Comparison of ENCODE assay signal across 9 cellular contexts in the genomic region with DNA sequence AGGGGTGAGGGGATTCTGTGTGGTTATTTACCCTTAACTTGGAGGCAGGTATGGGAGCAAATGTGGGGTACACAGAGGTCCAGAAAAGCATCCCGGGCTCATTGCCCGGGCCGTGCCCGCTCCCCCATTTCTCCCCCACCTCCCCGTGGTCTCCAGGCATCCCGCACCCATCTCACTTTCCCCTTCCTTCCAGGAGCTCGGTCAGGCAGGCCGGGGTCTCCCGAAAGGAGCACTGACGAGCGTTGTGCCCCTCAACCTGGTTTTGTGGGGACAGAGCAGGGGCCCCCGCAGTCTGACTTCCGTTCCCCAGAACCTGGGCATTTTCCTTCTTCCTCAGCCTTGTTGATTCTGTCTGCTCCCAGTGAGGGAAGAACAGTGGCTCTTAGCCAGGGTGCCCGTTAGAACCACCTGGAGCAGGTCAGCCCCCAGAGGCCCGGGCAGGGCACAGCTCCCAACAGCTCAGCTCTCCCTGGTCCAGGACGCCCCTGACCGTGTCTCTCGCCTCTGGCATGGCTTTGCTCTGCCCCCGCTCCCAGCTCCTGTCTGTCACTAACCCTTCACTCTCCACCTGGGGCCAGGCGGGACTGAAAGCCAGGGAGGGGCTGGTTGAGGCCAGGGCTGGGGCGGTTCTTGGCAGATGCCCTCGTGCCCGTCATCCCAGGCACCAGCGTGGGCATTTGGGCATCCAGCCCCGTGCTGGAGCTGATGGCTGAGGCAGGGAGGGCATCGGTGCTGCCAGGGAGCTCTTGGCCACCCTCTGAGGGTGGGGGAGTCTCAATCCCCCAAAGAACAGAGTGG. TPM values are rescaled to one million over a fixed set of nuclear protein-coding genes. Genes with fewer than 3 reads are reported as not detected.
A peak's percentile ranks its signal among the peaks of the same experiment; 100 is the strongest.
DNase-seq lines count a peak whose midpoint lies in the region; ATAC-seq, FAIRE-seq and TF ChIP-seq lines count a peak whose summit lies in the region.
"Had no signal": no experiment of that assay in that cellular context is flagged by ENCODE, and none has a peak within 500 bp of the region (broad histone marks: within the 10 kb centered on the region; RNA-seq: fewer than 3 reads in every experiment).

No MANE protein-coding gene starts in this region.

- intact Hi-C loops in HepG2 (cut with micrococcal nuclease; ENCODE audit: unreplicated experiment) = no loop called here
- intact Hi-C loops in Caco-2 (cut with micrococcal nuclease; ENCODE audit: unreplicated experiment) = no loop called here

- H3K4me1 Mint-ChIP-seq in central memory CD8-positive, alpha-beta T cell = peaks cover 21% of the 10 kb centered on the region
- no peaks in the 10 kb centered on the region for H3K4me1 Mint-ChIP-seq in Caco-2 (ENCODE audit: low read depth, unreplicated experiment)

- BruUV-seq in HepG2 (replicated peaks; lab: Mats Ljungman, UMichigan) (no TSS peak), Caco-2 (replicated peaks; lab: Mats Ljungman, UMichigan) (no TSS peak)

- no peak overlapping the region for H3K4me2 ChIP-seq in HepG2 (ENCODE audit: low read depth, low read length)

- H3K27ac ChIP-seq in Peyer's patch = peak overlapping the region in 3 of 4 donors; percentile 79 to 99 (median 90)
- no peak overlapping the region for H3K27ac ChIP-seq in HepG2 (ENCODE audit: extremely low read length, insufficient read depth, low read length)
- peak overlapping the region; percentile 37 for H3K27ac ChIP-seq in subcutaneous abdominal adipose tissue (ENCODE audit: low read depth, low read length)

- no peak overlapping the region for H3K4me3 Mint-ChIP-seq in central memory CD8-positive, alpha-beta T cell
- H3K4me3 Mint-ChIP-seq in Caco-2 (ENCODE audit: unreplicated experiment) = no peak overlapping the region

- TF ChIP-seq RAD21 in HepG2 (CRISPR knock-in tag; IDR thresholded peaks at IDR 0.05) = no peak

- ATAC-seq in central memory CD8-positive, alpha-beta T cell (replicated peaks; ENCODE audit: extremely low read depth, poor library complexity, severe bottlenecking) = no peak
- ATAC-seq in HepG2 = no peak

- no peak for FAIRE-seq in HepG2 (lab: Jason Lieb, UNC)

- H3K27ac Mint-ChIP-seq in central memory CD8-positive, alpha-beta T cell (ENCODE audit: low read depth) = peak overlapping the region; percentile 73
- no peak overlapping the region for H3K27ac Mint-ChIP-seq in Caco-2 (ENCODE audit: unreplicated experiment)

- peaks cover 10% of the 10 kb centered on the region for H3K36me3 Mint-ChIP-seq in central memory CD8-positive, alpha-beta T cell (ENCODE audit: insufficient read depth)
- peaks cover 33% of the 10 kb centered on the region for H3K36me3 Mint-ChIP-seq in Caco-2 (ENCODE audit: insufficient read depth, unreplicated experiment)

- H3K27me3 Mint-ChIP-seq in central memory CD8-positive, alpha-beta T cell = no peaks in the 10 kb centered on the region
- no peaks in the 10 kb centered on the region for H3K27me3 Mint-ChIP-seq in Caco-2 (ENCODE audit: insufficient read depth, unreplicated experiment)
- H3K27me3 Mint-ChIP-seq: naive B cell had no signal

- H3K9me3 ChIP-seq in Peyer's patch (no peaks in the 10 kb centered on the region), HepG2 (ENCODE audit: low read length) (no peaks in the 10 kb centered on the region), subcutaneous abdominal adipose tissue (ENCODE audit: control insufficient read depth in 5 of 5, low read length in 5 of 5) (no peaks in the 10 kb centered on the region), Caco-2 (no peaks in the 10 kb centered on the region)

- H3K9ac ChIP-seq in HepG2 (ENCODE audit: insufficient read depth, low read depth, low read length) (no peak overlapping the region), subcutaneous abdominal adipose tissue (ENCODE audit: low read length in 5 of 5) (peak overlapping the region in 2 of 5 donors; percentile 5 to 72)

- H3K36me3 ChIP-seq in Peyer's patch (peaks cover 0 to 50% (median 0%) of the 10 kb centered on the region in 3 donors), HepG2 (replicated peaks in 1 of 2; ENCODE audit: control insufficient read depth in 1 of 2, insufficient read depth in 2 of 2, low read length in 2 of 2) (peaks cover 24 to 66% of the 10 kb centered on the region in 2 experiments; a peak in 4 of 5 replicates), subcutaneous abdominal adipose tissue (ENCODE audit: control insufficient read depth in 5 of 5, insufficient read depth in 5 of 5, low read length in 5 of 5) (peaks cover 0 to 77% (median 58%) of the 10 kb centered on the region in 5 donors), Caco-2 (ENCODE audit: control insufficient read depth, insufficient read depth, low read length) (peaks cover 7% of the 10 kb centered on the region)

- TF ChIP-seq EP300 in HepG2 (IDR thresholded peaks at IDR 0.05; ENCODE audit: low read depth in 2 of 2, low read length in 2 of 2) = no peak
- TF ChIP-seq EP300 in HepG2 (CRISPR knock-in tag; IDR thresholded peaks at IDR 0.05; ENCODE audit: borderline replicate concordance) = no peak

- TF ChIP-seq POLR2A in Peyer's patch (IDR thresholded peaks at IDR 0.05) (no peak), HepG2 (IDR thresholded peaks at IDR 0.05; ENCODE audit: insufficient read depth in 1 of 2, low read depth in 2 of 2, low read length in 2 of 2) (no peak)

- H4K20me1 ChIP-seq in HepG2 (ENCODE audit: insufficient read depth, low read length) = no peaks in the 10 kb centered on the region

- H3K27me3 ChIP-seq in Peyer's patch (no peaks in the 10 kb centered on the region), HepG2 (ENCODE audit: control insufficient read depth in 1 of 2, insufficient read depth in 2 of 2, low read length in 2 of 2) (no peaks in the 10 kb centered on the region), subcutaneous abdominal adipose tissue (ENCODE audit: control insufficient read depth in 5 of 5, insufficient read depth in 4 of 5, low read length in 5 of 5) (no peaks in the 10 kb centered on the region), Caco-2 (replicated peaks; ENCODE audit: control insufficient read depth, insufficient read depth, low read length) (no peaks in the 10 kb centered on the region)

- peaks cover 3% of the 10 kb centered on the region for H3K79me2 ChIP-seq in HepG2 (ENCODE audit: insufficient read depth, low read length)

- no peak overlapping the region for H2AFZ ChIP-seq in HepG2 (ENCODE audit: low read length)

- 96% methylated on average over 23 of the region's 26 CpGs for WGBS in HepG2 (ENCODE audit: low lambda C conversion rate)

- TF ChIP-seq CTCF in Peyer's patch (IDR thresholded peaks at IDR 0.05) (no peak), HepG2 (CRISPR knock-in tag; IDR thresholded peaks at IDR 0.05) (no peak), Caco-2 (IDR thresholded peaks at IDR 0.05; ENCODE audit: insufficient read depth in 1 of 2, low read depth in 1 of 2, low read length in 1 of 2, severe bottlenecking in 1 of 2, unreplicated experiment in 1 of 2) (no peak)

- no peaks in the 10 kb centered on the region for H3K9me3 Mint-ChIP-seq in central memory CD8-positive, alpha-beta T cell
- no peaks in the 10 kb centered on the region for H3K9me3 Mint-ChIP-seq in Caco-2 (ENCODE audit: unreplicated experiment)
- H3K9me3 Mint-ChIP-seq: naive B cell had no signal

- H3K4me1 ChIP-seq in Peyer's patch (peaks cover 5 to 32% (median 10%) of the 10 kb centered on the region in 4 donors), HepG2 (ENCODE audit: insufficient read depth, low read length) (peaks cover 29% of the 10 kb centered on the region), subcutaneous abdominal adipose tissue (ENCODE audit: control insufficient read depth in 5 of 5, insufficient read depth in 5 of 5, low read length in 5 of 5) (peaks cover 0 to 27% (median 4%) of the 10 kb centered on the region in 5 donors), Caco-2 (no peaks in the 10 kb centered on the region)

- peak in 1 of 3 donors; percentile 53 for DNase-seq in Peyer's patch
- no peak for DNase-seq in central memory CD8-positive, alpha-beta T cell (ENCODE audit: low spot score in 2 of 2)
- DNase-seq in HepG2 (ENCODE audit: low spot score) = no peak
- no peak for DNase-seq in Caco-2
- DNase-seq in NCI-H187 treated with DMSO at 0.1 percent for 48 hours (lab: John Stamatoyannopoulos, UW) = no peak
- no peak for DNase-seq in NCI-H748 treated with DMSO at 0.1 percent for 48 hours (lab: John Stamatoyannopoulos, UW)
- DNase-seq: naive B cell, NCI-H510A had no signal

- CTCF ChIA-PET in HepG2 (lab: Yijun Ruan, JAX; ENCODE audit: low intra/inter-chr PET ratio, low total read pairs) (no interaction called here), Caco-2 (lab: Charles Lee) (interaction anchor here (0.6 kb wide), 1 partner anchor 16 kb away, joined by 3 read pairs; no protein-coding TSS in a partner anchor)

- in situ Hi-C loops in HepG2 (cut with HindIII; ENCODE audit: extremely low pct_ligation_motif_present, low pct_unique_long_range_greater_than_20kb) = no loop called here

- H3K4me3 ChIP-seq in Peyer's patch (peak overlapping the region in 3 of 4 donors; percentile 15 to 46 (median 44)), HepG2 (replicated peaks in 1 of 3; ENCODE audit: insufficient read depth in 1 of 3, low read depth in 2 of 3, low read length in 3 of 3) (no peak overlapping the region), subcutaneous abdominal adipose tissue (ENCODE audit: low read depth in 1 of 5, low read length in 5 of 5) (peak overlapping the region in 3 of 5 donors; percentile 19 to 49 (median 48)), Caco-2 (ENCODE audit: low read depth, low read length) (no peak overlapping the region)

- POLR2A ChIA-PET in HepG2 (lab: Yijun Ruan, JAX) (no interaction called here), Caco-2 (lab: Charles Lee) (no interaction called here)

RNA-seq across cellular contexts. Expression of gene NUDT16L1, which starts 12.5 kb away (rescaled TPM):
- total RNA-seq in Peyer's patch (10 to 100 TPM; 19.0 to 53.6 (median 40.1) TPM), HepG2 (2016; rRNA removed; fragmentation: Illumina TruSeq; extraction: Trizol) (40.5 and 41.0 TPM in 2 replicates), Caco-2 (2022) (27.9 and 31.3 TPM in 2 replicates)
- 10.3 and 11.1 TPM in 2 replicates for total RNA-seq in HepG2 (2016; cell fraction: cytosol; rRNA removed; fragmentation: Illumina TruSeq; extraction: Trizol; ENCODE audit: low read depth)
- total RNA-seq in HepG2 (2016; cell fraction: insoluble cytoplasmic fraction; rRNA removed; fragmentation: Illumina TruSeq; extraction: Trizol) = 42.6 and 42.7 TPM in 2 replicates
- 18.6 and 20.4 TPM in 2 replicates for total RNA-seq in HepG2 (2016; cell fraction: membrane; rRNA removed; fragmentation: Illumina TruSeq; extraction: Trizol)
- total RNA-seq in HepG2 (2016; cell fraction: nucleus; rRNA removed; fragmentation: Illumina TruSeq; extraction: Trizol) = 16.9 and 17.3 TPM in 2 replicates
- 28.0 and 28.9 TPM in 2 replicates for polyA plus RNA-seq in HepG2 (2011; rRNA removed)
- polyA plus RNA-seq in HepG2 (2011; cell fraction: cytosol; rRNA removed) = 27.9 and 47.5 TPM in 2 replicates
- 33.3 and 34.9 TPM in 2 replicates for polyA plus RNA-seq in HepG2 (2011; cell fraction: nucleus; rRNA removed)
- polyA plus RNA-seq in HepG2 (2012) = 17.6 and 17.9 TPM in 2 replicates
- polyA plus RNA-seq in HepG2 (2016; cell fraction: cytosol; fragmentation: Illumina TruSeq; extraction: Trizol; ENCODE audit: low read depth) = 13.1 and 13.9 TPM in 2 replicates
- 49.7 and 50.3 TPM in 2 replicates for polyA plus RNA-seq in HepG2 (2016; cell fraction: insoluble cytoplasmic fraction; fragmentation: Illumina TruSeq; extraction: Trizol; ENCODE audit: low read depth)
- polyA plus RNA-seq in HepG2 (2016; cell fraction: membrane; fragmentation: Illumina TruSeq; extraction: Trizol; ENCODE audit: low read depth) = 15.2 and 17.7 TPM in 2 replicates
- polyA plus RNA-seq in HepG2 (2016; cell fraction: nucleus; fragmentation: Illumina TruSeq; extraction: Trizol; ENCODE audit: insufficient read depth, low read depth) = 32.3 and 35.4 TPM in 2 replicates
- 14.3 and 41.1 TPM in 2 replicates for polyA minus RNA-seq in HepG2 (2011; rRNA and poly(A)+ RNA removed; ENCODE audit: low replicate concordance)
- 8.9 and 10.9 TPM in 2 replicates for polyA minus RNA-seq in HepG2 (2011; cell fraction: cytosol; rRNA and poly(A)+ RNA removed)
- 10.6 and 11.6 TPM in 2 replicates for polyA minus RNA-seq in HepG2 (2011; cell fraction: nucleus; rRNA and poly(A)+ RNA removed)

RNA-seq across cellular contexts. Expression of gene ANKS3, which starts 53.2 kb away (rescaled TPM):
- total RNA-seq in Peyer's patch = 10 to 100 TPM; 20.8 to 42.9 (median 36.6) TPM
- total RNA-seq in HepG2 (2016; rRNA removed; fragmentation: Illumina TruSeq; extraction: Trizol) = 6.6 and 15.9 TPM in 2 replicates
- total RNA-seq in HepG2 (2016; cell fraction: cytosol; rRNA removed; fragmentation: Illumina TruSeq; extraction: Trizol; ENCODE audit: low read depth) = 34.4 and 34.9 TPM in 2 replicates
- 6.2 and 13.8 TPM in 2 replicates for total RNA-seq in HepG2 (2016; cell fraction: insoluble cytoplasmic fraction; rRNA removed; fragmentation: Illumina TruSeq; extraction: Trizol)
- 29.2 and 30.9 TPM in 2 replicates for total RNA-seq in HepG2 (2016; cell fraction: membrane; rRNA removed; fragmentation: Illumina TruSeq; extraction: Trizol)
- 17.3 and 17.4 TPM in 2 replicates for total RNA-seq in HepG2 (2016; cell fraction: nucleus; rRNA removed; fragmentation: Illumina TruSeq; extraction: Trizol)
- polyA plus RNA-seq in HepG2 (2011; rRNA removed) = 11.4 and 14.4 TPM in 2 replicates
- polyA plus RNA-seq in HepG2 (2011; cell fraction: cytosol; rRNA removed) = 5.8 and 7.5 TPM in 2 replicates
- 58.0 and 68.7 TPM in 2 replicates for polyA plus RNA-seq in HepG2 (2011; cell fraction: nucleus; rRNA removed)
- polyA plus RNA-seq in HepG2 (2012) = 6.3 and 7.6 TPM in 2 replicates
- 2.4 and 2.5 TPM in 2 replicates for polyA plus RNA-seq in HepG2 (2016; cell fraction: cytosol; fragmentation: Illumina TruSeq; extraction: Trizol; ENCODE audit: low read depth)
- 3.9 and 5.0 TPM in 2 replicates for polyA plus RNA-seq in HepG2 (2016; cell fraction: insoluble cytoplasmic fraction; fragmentation: Illumina TruSeq; extraction: Trizol; ENCODE audit: low read depth)
- polyA plus RNA-seq in HepG2 (2016; cell fraction: membrane; fragmentation: Illumina TruSeq; extraction: Trizol; ENCODE audit: low read depth) = 3.0 and 4.2 TPM in 2 replicates
- polyA plus RNA-seq in HepG2 (2016; cell fraction: nucleus; fragmentation: Illumina TruSeq; extraction: Trizol; ENCODE audit: insufficient read depth, low read depth) = 32.9 and 37.2 TPM in 2 replicates
- 23.8 and 32.8 TPM in 2 replicates for polyA minus RNA-seq in HepG2 (2011; rRNA and poly(A)+ RNA removed; ENCODE audit: low replicate concordance)
- polyA minus RNA-seq in HepG2 (2011; cell fraction: cytosol; rRNA and poly(A)+ RNA removed) = 3.9 and 4.8 TPM in 2 replicates
- polyA minus RNA-seq in HepG2 (2011; cell fraction: nucleus; rRNA and poly(A)+ RNA removed) = 25.6 and 28.0 TPM in 2 replicates
- 27.4 and 28.1 TPM in 2 replicates for total RNA-seq in Caco-2 (2022)

RNA-seq across cellular contexts. Expression of gene DNAAF8, which starts 53.5 kb away (rescaled TPM):
- not detected for total RNA-seq in Peyer's patch
- 0.38 and 0.44 TPM in 2 replicates for total RNA-seq in HepG2 (2016; rRNA removed; fragmentation: Illumina TruSeq; extraction: Trizol)
- 0.44 and 0.81 TPM in 2 replicates for total RNA-seq in HepG2 (2016; cell fraction: cytosol; rRNA removed; fragmentation: Illumina TruSeq; extraction: Trizol; ENCODE audit: low read depth)
- 0.15 TPM in 1 of 2 replicates, not detected in the other for total RNA-seq in HepG2 (2016; cell fraction: insoluble cytoplasmic fraction; rRNA removed; fragmentation: Illumina TruSeq; extraction: Trizol)
- 0.14 and 0.65 TPM in 2 replicates for total RNA-seq in HepG2 (2016; cell fraction: membrane; rRNA removed; fragmentation: Illumina TruSeq; extraction: Trizol)
- total RNA-seq in HepG2 (2016; cell fraction: nucleus; rRNA removed; fragmentation: Illumina TruSeq; extraction: Trizol) = 0.31 TPM in 1 of 2 replicates, not detected in the other
- 0.27 TPM in 1 of 2 replicates, not detected in the other for polyA plus RNA-seq in HepG2 (2011; rRNA removed)
- polyA plus RNA-seq in HepG2 (2011; cell fraction: cytosol; rRNA removed) = 0.03 and 0.16 TPM in 2 replicates
- polyA plus RNA-seq in HepG2 (2011; cell fraction: nucleus; rRNA removed) = not detected in 2 replicates
- 0.12 and 0.21 TPM in 2 replicates for polyA plus RNA-seq in HepG2 (2012)
- polyA plus RNA-seq in HepG2 (2016; cell fraction: cytosol; fragmentation: Illumina TruSeq; extraction: Trizol; ENCODE audit: low read depth) = 0.15 and 0.24 TPM in 2 replicates
- polyA plus RNA-seq in HepG2 (2016; cell fraction: insoluble cytoplasmic fraction; fragmentation: Illumina TruSeq; extraction: Trizol; ENCODE audit: low read depth) = 0.34 and 0.57 TPM in 2 replicates
- 0.17 and 0.40 TPM in 2 replicates for polyA plus RNA-seq in HepG2 (2016; cell fraction: membrane; fragmentation: Illumina TruSeq; extraction: Trizol; ENCODE audit: low read depth)
- not detected in 2 replicates for polyA plus RNA-seq in HepG2 (2016; cell fraction: nucleus; fragmentation: Illumina TruSeq; extraction: Trizol; ENCODE audit: insufficient read depth, low read depth)
- 0.70 TPM in 1 of 2 replicates, not detected in the other for polyA minus RNA-seq in HepG2 (2011; rRNA and poly(A)+ RNA removed; ENCODE audit: low replicate concordance)
- polyA minus RNA-seq in HepG2 (2011; cell fraction: cytosol; rRNA and poly(A)+ RNA removed) = not detected in 2 replicates
- polyA minus RNA-seq in HepG2 (2011; cell fraction: nucleus; rRNA and poly(A)+ RNA removed) = 0.50 TPM in 1 of 2 replicates, not detected in the other
- 0.54 TPM in 1 of 2 replicates, not detected in the other for total RNA-seq in Caco-2 (2022)

RNA-seq across cellular contexts. Expression of gene MGRN1, which starts 56.2 kb away (rescaled TPM):
- total RNA-seq in Peyer's patch = 100 to 1,000 TPM in 2 of 4 donors, 10 to 100 TPM in 2; 74.1 to 147 (median 93.8) TPM
- total RNA-seq in HepG2 (2016; rRNA removed; fragmentation: Illumina TruSeq; extraction: Trizol) = 11.9 and 14.8 TPM in 2 replicates
- total RNA-seq in HepG2 (2016; cell fraction: cytosol; rRNA removed; fragmentation: Illumina TruSeq; extraction: Trizol; ENCODE audit: low read depth) = 6.7 and 12.0 TPM in 2 replicates
- total RNA-seq in HepG2 (2016; cell fraction: insoluble cytoplasmic fraction; rRNA removed; fragmentation: Illumina TruSeq; extraction: Trizol) = 13.0 and 13.6 TPM in 2 replicates
- 14.0 and 16.7 TPM in 2 replicates for total RNA-seq in HepG2 (2016; cell fraction: membrane; rRNA removed; fragmentation: Illumina TruSeq; extraction: Trizol)
- 17.0 and 22.2 TPM in 2 replicates for total RNA-seq in HepG2 (2016; cell fraction: nucleus; rRNA removed; fragmentation: Illumina TruSeq; extraction: Trizol)
- polyA plus RNA-seq in HepG2 (2011; rRNA removed) = 11.6 and 12.6 TPM in 2 replicates
- polyA plus RNA-seq in HepG2 (2011; cell fraction: cytosol; rRNA removed) = 4.9 and 6.2 TPM in 2 replicates
- polyA plus RNA-seq in HepG2 (2011; cell fraction: nucleus; rRNA removed) = 87.1 and 98.5 TPM in 2 replicates
- polyA plus RNA-seq in HepG2 (2012) = 31.8 and 31.9 TPM in 2 replicates
- polyA plus RNA-seq in HepG2 (2016; cell fraction: cytosol; fragmentation: Illumina TruSeq; extraction: Trizol; ENCODE audit: low read depth) = 3.9 and 4.3 TPM in 2 replicates
- 22.5 and 31.3 TPM in 2 replicates for polyA plus RNA-seq in HepG2 (2016; cell fraction: insoluble cytoplasmic fraction; fragmentation: Illumina TruSeq; extraction: Trizol; ENCODE audit: low read depth)
- polyA plus RNA-seq in HepG2 (2016; cell fraction: membrane; fragmentation: Illumina TruSeq; extraction: Trizol; ENCODE audit: low read depth) = 11.4 and 11.5 TPM in 2 replicates
- 54.4 and 55.4 TPM in 2 replicates for polyA plus RNA-seq in HepG2 (2016; cell fraction: nucleus; fragmentation: Illumina TruSeq; extraction: Trizol; ENCODE audit: insufficient read depth, low read depth)
- polyA minus RNA-seq in HepG2 (2011; rRNA and poly(A)+ RNA removed; ENCODE audit: low replicate concordance) = 12.5 and 23.7 TPM in 2 replicates
- 16.2 and 19.1 TPM in 2 replicates for polyA minus RNA-seq in HepG2 (2011; cell fraction: cytosol; rRNA and poly(A)+ RNA removed)
- polyA minus RNA-seq in HepG2 (2011; cell fraction: nucleus; rRNA and poly(A)+ RNA removed) = 26.4 and 28.5 TPM in 2 replicates
- total RNA-seq in Caco-2 (2022) = 67.1 and 72.3 TPM in 2 replicates

Comparison
In these comparisons a context has a peak if more than half of its experiments do, and no peak if none do; other contexts are left out.
1. H3K4me3 ChIP-seq: peak in Peyer's patch (3 of 4) and subcutaneous abdominal adipose tissue (3 of 5); none in HepG2 (0 of 3) and Caco-2 (single experiment).